ENCODE assay signal across 19 cellular contexts in genomic region chr9:91045036-91045435, GRCh38.
DNase-seq lines count a peak whose midpoint lies in the region; ATAC-seq, FAIRE-seq and TF ChIP-seq lines count a peak whose summit lies in the region.
"Had no signal": no experiment of that assay in that cellular context is flagged by ENCODE, and none has a peak within 500 bp of the region (broad histone marks: within the 10 kb centered on the region; RNA-seq: fewer than 3 reads in every experiment).

No MANE protein-coding gene starts in this region.

- no peak overlapping the region for H3K14ac ChIP-seq in H1 (ENCODE audit: insufficient read length)

- H2BK120ac ChIP-seq in H1 (replicated peaks; ENCODE audit: low read depth, low read length): no peak overlapping the region

- H3K4me1 ChIP-seq in H1 (replicated peaks in 1 of 4; ENCODE audit: control insufficient read depth in 3 of 4, insufficient read depth in 4 of 4, low read length in 3 of 4) (peaks cover 0 to 3% (median 0%) of the 10 kb centered on the region in 4 experiments; a peak in 1 of 7 replicates), uterus (peaks cover 0 to 4% of the 10 kb centered on the region in 2 donors)

- no peak overlapping the region for H3K4me2 ChIP-seq in H1 (ENCODE audit: insufficient read depth in 1 of 2, low read depth in 2 of 2, low read length in 2 of 2)

- no peak overlapping the region for H4K8ac ChIP-seq in H1 (ENCODE audit: extremely low read depth, insufficient read depth, low read length)

- H3K27me3 Mint-ChIP-seq in activated naive CD8-positive, alpha-beta T cell: peaks cover 16% of the 10 kb centered on the region
- H3K27me3 Mint-ChIP-seq in activated naive CD8-positive, alpha-beta T cell treated with anti-CD3 and anti-CD28 coated beads for 36 hours: peaks cover 54% of the 10 kb centered on the region
- peaks cover 8% of the 10 kb centered on the region for H3K27me3 Mint-ChIP-seq in nephron (ENCODE audit: low read depth)

- H3K36me3 ChIP-seq in H1 (ENCODE audit: control insufficient read depth in 2 of 4, insufficient read depth in 4 of 4, low read length in 3 of 4) (no peaks in the 10 kb centered on the region), uterus (no peaks in the 10 kb centered on the region)

- no peaks in the 10 kb centered on the region for H3K9me3 Mint-ChIP-seq in activated naive CD8-positive, alpha-beta T cell (ENCODE audit: low read depth)
- H3K9me3 Mint-ChIP-seq in activated naive CD8-positive, alpha-beta T cell treated with anti-CD3 and anti-CD28 coated beads for 36 hours: no peaks in the 10 kb centered on the region
- no peaks in the 10 kb centered on the region for H3K9me3 Mint-ChIP-seq in nephron

- CTCF ChIA-PET in H1 (lab: Charles Lee; ENCODE audit: partially characterized antibody): interaction anchor here (0.8 to 4.2 kb wide), 7 partner anchors 10 to 689 kb away, joined by 3 to 23 read pairs (median 3); no protein-coding TSS in a partner anchor

- H3K4me1 Mint-ChIP-seq in activated naive CD8-positive, alpha-beta T cell (ENCODE audit: low read depth): peaks cover 30% of the 10 kb centered on the region
- H3K4me1 Mint-ChIP-seq in activated naive CD8-positive, alpha-beta T cell treated with anti-CD3 and anti-CD28 coated beads for 36 hours: peaks cover 25% of the 10 kb centered on the region
- H3K4me1 Mint-ChIP-seq in nephron: peaks cover 4% of the 10 kb centered on the region
- H3K4me1 Mint-ChIP-seq: B cell had no signal

- no peak for FAIRE-seq in H1 (lab: Jason Lieb, UNC)
- FAIRE-seq: G401.6, K562 had no signal

- no peak for TF ChIP-seq CTCF in H1 (IDR thresholded peaks at IDR 0.05; ENCODE audit: control extremely low read depth in 1 of 3, insufficient read depth in 1 of 3, low read depth in 1 of 3, low read length in 3 of 3)
- TF ChIP-seq CTCF in nephron (IDR thresholded peaks at IDR 0.05; ENCODE audit: unreplicated experiment in 3 of 3): no peak
- no peak for TF ChIP-seq CTCF in uterus (IDR thresholded peaks at IDR 0.05)

- H2AK5ac ChIP-seq in H1 (ENCODE audit: low read depth, low read length): no peak overlapping the region

- POLR2A ChIA-PET in H1 (lab: Charles Lee; ENCODE audit: partially characterized antibody): no interaction called here

- no peak overlapping the region for H2BK5ac ChIP-seq in H1 (ENCODE audit: low read depth, low read length)

- H4K5ac ChIP-seq in H1 (ENCODE audit: insufficient read length, low read depth, low read length): no peak overlapping the region

- H2AFZ ChIP-seq in H1 (ENCODE audit: low read length): 0 out of 2 replicates have a peak overlapping the region, but pooled peaks have one; percentile 26

- H3K27ac ChIP-seq in H1 (ENCODE audit: low read depth, low read length) (no peak overlapping the region), uterus (peak overlapping the region; percentile 91 to 93)

- no peak for TF ChIP-seq EP300 in H1 (IDR thresholded peaks at IDR 0.05; ENCODE audit: borderline replicate concordance in 1 of 2, low read depth in 2 of 2, low read length in 2 of 2)

- DNase-seq in activated naive CD8-positive, alpha-beta T cell treated with anti-CD3 and anti-CD28 coated beads for 36 hours: no peak
- DNase-seq in H1 (ENCODE audit: low read depth in 1 of 2, low spot score in 2 of 2): peak in 1 of 2 experiments; percentile 29
- DNase-seq in uterus: peak in 1 of 2 donors; percentile 11
- DNase-seq in activated gamma-delta T cell treated with Interleukin-2 at 50 U/mL for 16 hours: no peak
- DNase-seq in NOMO-1 (lab: John Stamatoyannopoulos, UW; ENCODE audit: unreplicated experiment in 2 of 2): no peak
- DNase-seq: CD4-positive, CD25-positive, alpha-beta regulatory T cell; COR-L47; HCEC 1CT; NCI-H1092 treated with DMSO at 0.1 percent for 48 hours; NCI-H146; NCI-H2029 treated with DMSO at 0.1 percent for 48 hours; NCI-H2171; NCI-H526 had no signal

- no peaks in the 10 kb centered on the region for H3K9me3 ChIP-seq in H1 (ENCODE audit: insufficient read depth in 2 of 2, low read depth in 1 of 2, low read length in 1 of 2)
- no peaks in the 10 kb centered on the region for H3K9me3 ChIP-seq in uterus

- H3K4me3 Mint-ChIP-seq in activated naive CD8-positive, alpha-beta T cell: no peak overlapping the region
- H3K4me3 Mint-ChIP-seq in activated naive CD8-positive, alpha-beta T cell treated with anti-CD3 and anti-CD28 coated beads for 36 hours: no peak overlapping the region
- no peak overlapping the region for H3K4me3 Mint-ChIP-seq in nephron
- H3K4me3 Mint-ChIP-seq: B cell; CD4-positive, CD25-positive, alpha-beta regulatory T cell had no signal

- no peak overlapping the region for H3K23ac ChIP-seq in H1 (ENCODE audit: insufficient read length)

- H4K20me1 ChIP-seq in H1 (replicated peaks in 1 of 2; ENCODE audit: control insufficient read depth in 1 of 2, insufficient read depth in 2 of 2, low read length in 2 of 2): no peaks in the 10 kb centered on the region

- no peak overlapping the region for H3K18ac ChIP-seq in H1 (ENCODE audit: extremely low read depth, low read length)

- H2BK15ac ChIP-seq in H1 (ENCODE audit: low read length): no peak overlapping the region

- peaks cover 4% of the 10 kb centered on the region for H3K36me3 Mint-ChIP-seq in activated naive CD8-positive, alpha-beta T cell
- H3K36me3 Mint-ChIP-seq in activated naive CD8-positive, alpha-beta T cell treated with anti-CD3 and anti-CD28 coated beads for 36 hours: peaks cover 3% of the 10 kb centered on the region
- no peaks in the 10 kb centered on the region for H3K36me3 Mint-ChIP-seq in nephron (ENCODE audit: low read depth)
- H3K36me3 Mint-ChIP-seq: CD4-positive, CD25-positive, alpha-beta regulatory T cell had no signal

- H3K9ac ChIP-seq in H1 (replicated peaks in 1 of 4; ENCODE audit: extremely low read depth in 1 of 4, low read depth in 3 of 4, low read length in 3 of 4): no peak overlapping the region

- no peak overlapping the region for H2BK12ac ChIP-seq in H1 (ENCODE audit: low read depth, low read length)

- no peak overlapping the region for H3K56ac ChIP-seq in H1 (replicated peaks; ENCODE audit: insufficient read length, low read depth, low read length)

- peak overlapping the region; percentile 7 for H3K27ac Mint-ChIP-seq in activated naive CD8-positive, alpha-beta T cell
- H3K27ac Mint-ChIP-seq in activated naive CD8-positive, alpha-beta T cell treated with anti-CD3 and anti-CD28 coated beads for 36 hours: no peak overlapping the region
- H3K27ac Mint-ChIP-seq in nephron: peak overlapping the region in 2 of 3 experiments; percentile 8 to 73
- H3K27ac Mint-ChIP-seq: B cell; CD4-positive, CD25-positive, alpha-beta regulatory T cell had no signal

- no peaks in the 10 kb centered on the region; the same call in 1 of the 2 replicates for H3K23me2 ChIP-seq in H1 (ENCODE audit: low read depth, low read length)

- no peaks in the 10 kb centered on the region for H3K27me3 ChIP-seq in H1 (replicated peaks in 1 of 4; ENCODE audit: control insufficient read depth in 3 of 4, extremely low read depth in 1 of 4, insufficient read depth in 3 of 4, low read length in 3 of 4)
- H3K27me3 ChIP-seq in uterus: no peaks in the 10 kb centered on the region

- no peaks in the 10 kb centered on the region for H3K79me2 ChIP-seq in H1 (ENCODE audit: control insufficient read depth in 1 of 2, insufficient read depth in 2 of 2, low read length in 2 of 2)

- no peak overlapping the region for H4K91ac ChIP-seq in H1 (replicated peaks; ENCODE audit: insufficient read length, low read length)

- ATAC-seq in GM21381 (IDR thresholded peaks at IDR 0.05; ENCODE audit: unreplicated experiment): no peak
- ATAC-seq: K562 had no signal

- H2BK20ac ChIP-seq in H1 (ENCODE audit: low read length): no peak overlapping the region

- WGBS in H1 (ENCODE audit: extremely low coverage in 1 of 2, insufficient coverage in 1 of 2, insufficient read length in 1 of 2, insufficient replicate concordance in 2 of 2, low coverage in 1 of 2, low lambda C conversion rate in 2 of 2, missing lambda C conversion rate in 1 of 2), 2 experiments: 82% methylated on average over 3 of the region's 3 CpGs; no CpG with 5 or more reads in 1 of the 2 experiments

- no peak overlapping the region for H3K4me3 ChIP-seq in H1 (ENCODE audit: extremely low read depth in 1 of 4, insufficient read depth in 2 of 4, low read depth in 3 of 4, low read length in 4 of 4)
- no peak overlapping the region for H3K4me3 ChIP-seq in uterus
- H3K4me3 ChIP-seq: K562 had no signal

- intact Hi-C loops in uterus (cut with DNase I; ENCODE audit: low total_unique reads): no loop called here

- H3K4ac ChIP-seq in H1 (replicated peaks; ENCODE audit: insufficient read length, low read depth, low read length): no peak overlapping the region

- no peak for TF ChIP-seq RAD21 in H1 (IDR thresholded peaks at IDR 0.05 in 1 of 2, conservative IDR thresholded peaks at IDR 0.05 in 1 of 2; ENCODE audit: low read depth in 2 of 2, low read length in 2 of 2)

- TF ChIP-seq POLR2A in H1 (IDR thresholded peaks at IDR 0.05; ENCODE audit: control extremely low read depth in 1 of 2, low read depth in 2 of 2, low read length in 2 of 2) (no peak), uterus (IDR thresholded peaks at IDR 0.05) (no peak)

- H3K79me1 ChIP-seq in H1 (ENCODE audit: low read depth, low read length): no peaks in the 10 kb centered on the region

TF ChIP-seq in H1, 55 proteins besides CTCF, POLR2A, EP300 and RAD21:
- no peak for TF ChIP-seq YY1 (IDR thresholded peaks at IDR 0.05; ENCODE audit: low read depth, low read length)
- 0 out of 2 replicates have a peak, but pooled peaks have one; percentile 6 for TF ChIP-seq TEAD4 (IDR thresholded peaks at IDR 0.05; ENCODE audit: low read depth, low read length)
TF ChIP-seq in H1: peak in this region for 1.
